Comparison of ENCODE assay signal across 24 cellular contexts in genomic region chr11:27673979-27674663, GRCh38. TPM values are rescaled to one million over a fixed set of nuclear protein-coding genes. Genes with fewer than 3 reads are reported as not detected.
DNase-seq lines count a peak whose midpoint lies in the region; ATAC-seq, FAIRE-seq and TF ChIP-seq lines count a peak whose summit lies in the region.
"Had no signal": no experiment of that assay in that cellular context is flagged by ENCODE, and none has a peak within 500 bp of the region (broad histone marks: within the 10 kb centered on the region; RNA-seq: fewer than 3 reads in every experiment).

No MANE protein-coding gene starts in this region.

- H3K4me3 Mint-ChIP-seq in HFFc6, result peak overlapping the region; percentile 22
- H3K4me3 Mint-ChIP-seq: endodermal cell, IgD-negative memory B cell had no signal

- peak in 1 of 2 experiments; percentile 78; a peak in 2 of 4 replicates for TF ChIP-seq EP300 in SK-N-SH (IDR thresholded peaks at IDR 0.05; ENCODE audit: borderline replicate concordance in 1 of 2, low read depth in 1 of 2, low read length in 1 of 2)

- ATAC-seq in GM19351 (IDR thresholded peaks at IDR 0.05; ENCODE audit: unreplicated experiment), result no peak
- ATAC-seq in GM21390 (IDR thresholded peaks at IDR 0.05; ENCODE audit: unreplicated experiment), result no peak

- no peak overlapping the region for H3K4me3 ChIP-seq in SK-N-SH (ENCODE audit: low read depth in 2 of 2, low read length in 1 of 2)
- H3K4me3 ChIP-seq: BLaER1 treated with 17β-estradiol and CSF1 and Interleukin-3, amounts not matched to agents 10 nM and 100 nM; colonic mucosa; Peyer's patch; stomach; tibial nerve had no signal

- no peaks in the 10 kb centered on the region for H3K9me2 ChIP-seq in SK-N-SH

- H3K9me3 Mint-ChIP-seq in HFFc6, result no peaks in the 10 kb centered on the region
- H3K9me3 Mint-ChIP-seq: IgD-negative memory B cell had no signal

- no peaks in the 10 kb centered on the region for H3K9me3 ChIP-seq in SK-N-SH
- H3K9me3 ChIP-seq: BLaER1 treated with 17β-estradiol and CSF1 and Interleukin-3, amounts not matched to agents 10 nM and 100 nM; colonic mucosa; Peyer's patch; stomach had no signal

- H4K20me1 ChIP-seq in SK-N-SH (ENCODE audit: insufficient read depth), result peaks cover 85% of the 10 kb centered on the region
- H4K20me1 ChIP-seq: BLaER1 treated with 17β-estradiol and CSF1 and Interleukin-3, amounts not matched to agents 10 nM and 100 nM had no signal

- TF ChIP-seq RAD21 in SK-N-SH (IDR thresholded peaks at IDR 0.05; ENCODE audit: low read length), result no peak

- H3K36me3 ChIP-seq in SK-N-SH (replicated peaks in 1 of 2; ENCODE audit: control insufficient read depth in 1 of 2, insufficient read depth in 2 of 2, low read length in 1 of 2), result peaks cover 0 to 28% of the 10 kb centered on the region in 2 experiments
- H3K36me3 ChIP-seq: BLaER1 treated with 17β-estradiol and CSF1 and Interleukin-3, amounts not matched to agents 10 nM and 100 nM; colonic mucosa; Peyer's patch had no signal

- peaks cover 86% of the 10 kb centered on the region for H3K4me1 Mint-ChIP-seq in HFFc6 (ENCODE audit: low read depth)
- H3K4me1 Mint-ChIP-seq: IgD-negative memory B cell had no signal

- H3K27me3 Mint-ChIP-seq in HFFc6 (ENCODE audit: insufficient read depth), result peaks cover 5% of the 10 kb centered on the region
- H3K27me3 Mint-ChIP-seq: IgD-negative memory B cell had no signal

- H3K36me3 Mint-ChIP-seq in HFFc6 (ENCODE audit: low read depth), result peaks cover 74% of the 10 kb centered on the region

- POLR2A ChIA-PET in SK-N-SH (lab: Yijun Ruan, JAX), result no interaction called here

- H3K4me1 ChIP-seq in SK-N-SH (ENCODE audit: control insufficient read depth in 1 of 2, insufficient read depth in 2 of 2, low read depth in 1 of 2, low read length in 1 of 2), result peaks cover 0 to 19% of the 10 kb centered on the region in 2 experiments; a peak in 2 of 4 replicates
- H3K4me1 ChIP-seq: BLaER1 treated with 17β-estradiol and CSF1 and Interleukin-3, amounts not matched to agents 10 nM and 100 nM; colonic mucosa; Peyer's patch; stomach; tibial nerve had no signal

- TF ChIP-seq CTCF in HFFc6 (IDR thresholded peaks at IDR 0.05), result no peak
- TF ChIP-seq CTCF in SK-N-SH (IDR thresholded peaks at IDR 0.05), result no peak

- H3K27ac Mint-ChIP-seq in HFFc6, result peak overlapping the region; percentile 68
- H3K27ac Mint-ChIP-seq: endodermal cell, IgD-negative memory B cell had no signal

- no peaks in the 10 kb centered on the region for H3K27me3 ChIP-seq in SK-N-SH (ENCODE audit: insufficient read depth)
- H3K27me3 ChIP-seq: BLaER1 treated with 17β-estradiol and CSF1 and Interleukin-3, amounts not matched to agents 10 nM and 100 nM; colonic mucosa; Peyer's patch; stomach; tibial nerve had no signal

- no peak for FAIRE-seq in urothelium cell line (lab: Jason Lieb, UNC)

- CTCF ChIA-PET in SK-N-SH (lab: Yijun Ruan, JAX), result interaction anchor here (1.0 to 1.5 kb wide), 3 partner anchors 14 to 27 kb away, joined by 3 read pairs; no protein-coding TSS in a partner anchor

- peak overlapping the region in 1 of 2 experiments; percentile 87; a peak in 2 of 4 replicates for H3K27ac ChIP-seq in SK-N-SH (ENCODE audit: low read depth in 2 of 2, low read length in 1 of 2)
- H3K27ac ChIP-seq: BLaER1 treated with 17β-estradiol and CSF1 and Interleukin-3, amounts not matched to agents 10 nM and 100 nM; colonic mucosa; Peyer's patch; stomach; tibial nerve; VCaP had no signal

- no peak for DNase-seq in HFFc6
- DNase-seq in NCI-H2107 treated with DMSO at 0.1 percent for 48 hours (lab: John Stamatoyannopoulos, UW; ENCODE audit: unreplicated experiment), result peak; percentile 69
- peak; percentile 45 for DNase-seq in SK-N-SH
- DNase-seq in kidney tubule cell (ENCODE audit: low spot score), result peak; percentile 18
- DNase-seq in GOT3 (lab: John Stamatoyannopoulos, UW), result no peak
- DNase-seq in urothelium cell line (ENCODE audit: low spot score), result no peak
- DNase-seq: activated CD4-positive, alpha-beta T cell treated with anti-CD3 and anti-CD28 coated beads for 48 hours; activated naive CD4-positive, alpha-beta T cell; activated T-cell treated with anti-CD3 and anti-CD28 coated beads, Interleukin-2, amount 50 U/mL, for 48 hours; amniotic stem cell; colonic mucosa; endodermal cell; NCI-H2029; NCI-H510A; Peyer's patch; stimulated activated CD8-positive, alpha-beta memory T cell treated with anti-CD3 and anti-CD28 coated beads, Interleukin-4, amount 100 ng/mL, for 48 hours; stomach; T-helper 2 cell had no signal

- H3K9ac ChIP-seq in SK-N-SH, result no peak overlapping the region
- H3K9ac ChIP-seq: BLaER1 treated with 17β-estradiol and CSF1 and Interleukin-3, amounts not matched to agents 10 nM and 100 nM had no signal

- H3K79me2 ChIP-seq in SK-N-SH (ENCODE audit: insufficient read depth), result peaks cover 97% of the 10 kb centered on the region

- no peaks in the 10 kb centered on the region for H3F3A ChIP-seq in SK-N-SH (replicated peaks; ENCODE audit: insufficient read depth)

- WGBS in SK-N-SH (ENCODE audit: low lambda C conversion rate), result 58% methylated on average over 6 of the region's 6 CpGs

- H3K4me2 ChIP-seq in SK-N-SH, result no peak overlapping the region
- H3K4me2 ChIP-seq: BLaER1 treated with 17β-estradiol and CSF1 and Interleukin-3, amounts not matched to agents 10 nM and 100 nM had no signal

- no peak overlapping the region for H2AFZ ChIP-seq in SK-N-SH (ENCODE audit: low read depth)

TF ChIP-seq in SK-N-SH, 30 proteins besides CTCF, POLR2A, EP300 and RAD21:
- peak; percentile 32; the same call in 1 of the 2 replicates for TF ChIP-seq GATA2 (CRISPR knock-in tag; IDR thresholded peaks at IDR 0.05)
- peak; percentile 16 for TF ChIP-seq CHD2 (IDR thresholded peaks at IDR 0.05; ENCODE audit: low read length, partially characterized antibody)
- no peak for TF ChIP-seq IRF3 (IDR thresholded peaks at IDR 0.05; ENCODE audit: low read depth, low read length)
- peak; percentile 27; the same call in 1 of the 2 replicates for TF ChIP-seq TCF12 (IDR thresholded peaks at IDR 0.05)
- TF ChIP-seq FOXM1 (IDR thresholded peaks at IDR 0.05; ENCODE audit: low read depth), result no peak
- TF ChIP-seq FOXJ3 (CRISPR knock-in tag; IDR thresholded peaks at IDR 0.05), result 0 out of 2 replicates have a peak, but pooled peaks have one; percentile 36
- peak; percentile 59; the same call in 1 of the 2 replicates for TF ChIP-seq MXI1 (IDR thresholded peaks at IDR 0.05; ENCODE audit: low read depth, low read length)
- TF ChIP-seq TEAD4 (IDR thresholded peaks at IDR 0.05; ENCODE audit: borderline replicate concordance, insufficient read depth), result no peak

RNA-seq across cellular contexts. Expression of gene BDNF, which starts 26.1 kb away (rescaled TPM):
- 10 to 100 TPM; 62.1 to 92.2 (median 90.0) TPM for total RNA-seq in HFFc6 (2021; fragmentation: NEBNext Ultra II Directional; extraction: Animal tissue kit (Norgen Biotek cat#: 25700))
- 21.3 and 24.4 TPM in 2 replicates for polyA plus RNA-seq in SK-N-SH (2012; rRNA removed)
- polyA plus RNA-seq in SK-N-SH (2012; cell fraction: cytosol; rRNA removed), result 23.2 and 25.5 TPM in 2 replicates
- polyA plus RNA-seq in SK-N-SH (2012; cell fraction: nucleus; rRNA removed), result 23.9 and 29.7 TPM in 2 replicates
- polyA plus RNA-seq: IgD-negative memory B cell had no signal

Comparison
In these comparisons a context has a peak if more than half of its experiments do, and no peak if none do; other contexts are left out.
1. DNase-seq: peak in NCI-H2107 treated with DMSO at 0.1 percent for 48 hours (single experiment), SK-N-SH (single experiment) and kidney tubule cell (single experiment); none in HFFc6 (single experiment), GOT3 (single experiment) and urothelium cell line (single experiment).